Comparison of ENCODE assay signal across 8 cellular contexts in the genomic region with DNA sequence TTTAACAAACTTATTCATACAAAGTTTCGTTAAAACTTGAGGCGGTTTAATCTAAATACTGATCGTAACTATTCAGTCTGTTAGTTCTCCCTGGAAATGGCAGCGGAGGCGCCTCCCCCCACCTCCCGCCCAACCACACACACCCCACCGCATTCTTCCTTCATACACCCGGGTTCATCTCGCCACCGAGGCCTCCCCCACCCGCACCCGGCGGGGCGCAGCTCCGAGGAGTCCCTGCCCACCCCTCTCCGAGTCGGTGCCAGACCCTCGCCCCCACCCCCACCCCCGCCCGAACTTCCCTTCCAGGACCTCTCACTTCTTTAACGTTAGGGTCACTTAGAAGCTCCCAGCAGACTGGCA.
DNase-seq lines count a peak whose midpoint lies in the region; ATAC-seq, FAIRE-seq and TF ChIP-seq lines count a peak whose summit lies in the region.

No MANE protein-coding gene starts in this region.

- peak; percentile 27 for DNase-seq in ACHN
- no peak for DNase-seq in GM18507 (ENCODE audit: extremely low spot score, insufficient read length, low read depth)
- DNase-seq in RWPE1 (ENCODE audit: low spot score): peak; percentile 39

- H3K27ac ChIP-seq in RWPE1: peak overlapping the region; percentile 93
- H3K27ac ChIP-seq in muscle layer of colon (ENCODE audit: low read depth, low read length): peak overlapping the region; percentile 72

- POLR2A ChIA-PET in RWPE1 (lab: Yijun Ruan, JAX; ENCODE audit: low non-redundant PET): no interaction called here

- FAIRE-seq in GM18507 (lab: Jason Lieb, UNC): peak; percentile 59

- H3K9ac ChIP-seq in endocrine pancreas (ENCODE audit: control insufficient read depth, insufficient read depth, low read length) (peak overlapping the region; percentile 34), muscle layer of colon (ENCODE audit: low read length) (peak overlapping the region; percentile 63)

- CTCF ChIA-PET in RWPE1 (lab: Yijun Ruan, JAX): no interaction called here

- H3K9me3 ChIP-seq in endocrine pancreas (ENCODE audit: control insufficient read depth, low read length) (no peaks in the 10 kb centered on the region), muscle layer of colon (ENCODE audit: low read length) (no peaks in the 10 kb centered on the region)

- peak overlapping the region; percentile 97 for H3K4me3 ChIP-seq in endocrine pancreas (ENCODE audit: control insufficient read depth, insufficient read depth, low read length)
- H3K4me3 ChIP-seq in muscle layer of colon (ENCODE audit: low read depth in 1 of 2, low read length in 2 of 2): peak overlapping the region; percentile 53 to 72

- ATAC-seq in HG03457 (IDR thresholded peaks at IDR 0.05; ENCODE audit: unreplicated experiment): no peak
- ATAC-seq in GM18873 (IDR thresholded peaks at IDR 0.05; ENCODE audit: low FRiP score, unreplicated experiment): no peak
- no peak for ATAC-seq in HG02678 (IDR thresholded peaks at IDR 0.05; ENCODE audit: unreplicated experiment)

- no peak for TF ChIP-seq CTCF in RWPE1 (conservative IDR thresholded peaks at IDR 0.05; ENCODE audit: low read depth)

- peaks cover 8% of the 10 kb centered on the region for H3K4me1 ChIP-seq in endocrine pancreas (ENCODE audit: control insufficient read depth, insufficient read depth, low read length)
- H3K4me1 ChIP-seq in muscle layer of colon (ENCODE audit: insufficient read depth, low read length): peaks cover 16% of the 10 kb centered on the region

- no peaks in the 10 kb centered on the region for H3K27me3 ChIP-seq in endocrine pancreas (ENCODE audit: control insufficient read depth, insufficient read depth, low read length)
- no peaks in the 10 kb centered on the region for H3K27me3 ChIP-seq in muscle layer of colon (ENCODE audit: control insufficient read depth in 1 of 2, insufficient read depth in 2 of 2, low read length in 2 of 2)

- in situ Hi-C loops in ACHN (cut with HindIII; ENCODE audit: low pct_ligation_motif_present, low pct_unique_long_range_greater_than_20kb, low sequenced_read_pairs): no loop called here

- H3K36me3 ChIP-seq in endocrine pancreas (ENCODE audit: control insufficient read depth, insufficient read depth, low read length): no peaks in the 10 kb centered on the region
- no peaks in the 10 kb centered on the region for H3K36me3 ChIP-seq in muscle layer of colon (ENCODE audit: insufficient read depth, low read length)
